ENCODE assay signal across 9 cellular contexts in the genomic region with DNA sequence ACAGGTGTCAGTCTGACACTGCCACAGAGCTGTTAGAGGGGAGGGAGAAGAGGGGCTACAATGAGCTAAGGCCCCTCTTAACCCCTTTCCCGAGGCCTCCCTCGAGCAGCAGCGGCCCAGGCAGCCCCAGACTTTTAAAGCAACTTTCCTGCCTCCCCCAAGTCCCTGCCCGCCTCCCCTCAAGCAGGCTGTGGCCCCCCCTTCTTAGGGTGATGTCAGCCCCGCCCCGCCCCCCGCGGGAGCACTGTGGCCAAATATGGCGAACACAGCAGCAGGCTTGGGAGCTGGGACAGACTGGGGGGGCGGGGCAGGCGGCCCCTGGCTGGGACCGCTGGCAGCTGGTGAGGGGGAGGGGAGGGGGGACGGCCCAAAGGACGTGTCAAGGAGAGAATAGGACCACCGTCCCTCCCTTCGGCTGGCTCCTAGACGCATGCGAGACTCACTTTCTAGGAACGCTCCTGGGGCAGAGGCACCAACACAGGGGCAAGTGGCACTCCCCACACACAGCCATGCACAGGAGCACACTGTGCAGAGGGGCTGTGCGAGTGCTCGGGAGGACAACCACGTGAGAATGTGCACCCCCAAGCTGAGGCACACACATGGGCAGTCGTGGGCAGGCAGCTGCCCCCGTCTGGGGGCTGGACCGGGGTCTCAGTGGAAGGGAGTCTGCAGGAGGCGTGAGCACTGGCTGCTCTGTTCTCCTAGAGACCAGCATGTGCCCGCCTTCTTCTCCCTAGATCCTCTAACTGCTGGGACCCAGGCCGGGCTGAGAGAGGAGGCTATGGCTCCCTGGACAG. TPM values are rescaled to one million over a fixed set of nuclear protein-coding genes. Genes with fewer than 3 reads are reported as not detected.
DNase-seq lines count a peak whose midpoint lies in the region; ATAC-seq and TF ChIP-seq lines count a peak whose summit lies in the region.
"Had no signal": no experiment of that assay in that cellular context is flagged by ENCODE, and none has a peak within 500 bp of the region (broad histone marks: within the 10 kb centered on the region; RNA-seq: fewer than 3 reads in every experiment).

No MANE protein-coding gene starts in this region.

- DNase-seq in BE2C (peak; percentile 84), NCI-H82 treated with DMSO at 0.1 percent for 48 hours (lab: John Stamatoyannopoulos, UW; ENCODE audit: unreplicated experiment) (peak; percentile 82), foreskin fibroblast (peak; percentile 62 to 88), NCI-H2196 (lab: John Stamatoyannopoulos, UW; ENCODE audit: unreplicated experiment) (no peak), NK-92 (lab: John Stamatoyannopoulos, UW; ENCODE audit: unreplicated experiment) (no peak), COLO829 (ENCODE audit: low spot score) (no peak)
- DNase-seq: activated CD8-positive, alpha-beta T cell treated with anti-CD3 and anti-CD28 coated beads for 36 hours had no signal

- H3K9me3 ChIP-seq in BE2C (no peaks in the 10 kb centered on the region), neuron (ENCODE audit: low read length) (no peaks in the 10 kb centered on the region)

- ATAC-seq in GM19395 (IDR thresholded peaks at IDR 0.05; ENCODE audit: unreplicated experiment): no peak
- ATAC-seq: activated CD8-positive, alpha-beta T cell treated with anti-CD3 and anti-CD28 coated beads for 36 hours had no signal

- H2AFZ ChIP-seq in neuron (ENCODE audit: low read depth, low read length): peak overlapping the region; percentile 7

- H3K36me3 ChIP-seq in BE2C (no peaks in the 10 kb centered on the region), neuron (ENCODE audit: insufficient read depth, low read length) (no peaks in the 10 kb centered on the region)

- H3K4me3 ChIP-seq in BE2C (ENCODE audit: low read depth, low read length) (peak overlapping the region; percentile 52), foreskin fibroblast (ENCODE audit: low read depth in 1 of 2, low read length in 2 of 2) (peak overlapping the region in 1 of 2 donors; percentile 33), neuron (ENCODE audit: low read length) (peak overlapping the region; percentile 19)

- TF ChIP-seq CTCF in BE2C (IDR thresholded peaks at IDR 0.05; ENCODE audit: low read depth, low read length): no peak
- TF ChIP-seq CTCF in foreskin fibroblast (IDR thresholded peaks at IDR 0.05; ENCODE audit: low read depth, low read length): no peak

- H3K27me3 ChIP-seq in BE2C (no peaks in the 10 kb centered on the region), neuron (ENCODE audit: insufficient read depth, low read length) (no peaks in the 10 kb centered on the region)

- peaks cover 44% of the 10 kb centered on the region for H3K4me1 ChIP-seq in BE2C
- H3K4me1 ChIP-seq in neuron (ENCODE audit: insufficient read depth, low read length): peaks cover 59% of the 10 kb centered on the region

RNA-seq across cellular contexts. Expression of gene TEAD3, which starts 6.7 kb away (rescaled TPM):
- polyA plus RNA-seq in BE2C (2012; ENCODE audit: insufficient read depth, insufficient read length, low read depth): 24.8 TPM

RNA-seq across cellular contexts. Expression of gene RPL10A, which starts 22.0 kb away (rescaled TPM):
- polyA plus RNA-seq in BE2C (2012; ENCODE audit: insufficient read depth, insufficient read length, low read depth): 1,119 TPM

RNA-seq across cellular contexts. Expression of gene TULP1, which starts 22.5 kb away (rescaled TPM):
- not detected for polyA plus RNA-seq in BE2C (2012; ENCODE audit: insufficient read depth, insufficient read length, low read depth)

RNA-seq across cellular contexts. Expression of gene FANCE, which starts 38.1 kb away (rescaled TPM):
- polyA plus RNA-seq in BE2C (2012; ENCODE audit: insufficient read depth, insufficient read length, low read depth): 7.2 TPM

Comparison
In these comparisons a context has a peak if more than half of its experiments do, and no peak if none do; other contexts are left out.
1. DNase-seq: peak in BE2C (single experiment), NCI-H82 treated with DMSO at 0.1 percent for 48 hours (single experiment) and foreskin fibroblast (2 of 2); none in NCI-H2196 (single experiment), NK-92 (single experiment) and COLO829 (single experiment).